In genomic region chr1:153260980-153261792, GRCh38 we compare ENCODE assay signal across 1 cellular context.
TF ChIP-seq lines count a peak whose summit lies in the region.

No MANE protein-coding gene starts in this region.

TF ChIP-seq in K562, 482 proteins besides CTCF, POLR2A, EP300 and RAD21:
- no peak for TF ChIP-seq HLTF (IDR thresholded peaks at IDR 0.05)
- no peak for TF ChIP-seq ETV6 (IDR thresholded peaks at IDR 0.05; ENCODE audit: borderline replicate concordance in 1 of 2, low read depth in 2 of 2, low read length in 1 of 2)
- no peak for TF ChIP-seq ETV6 (CRISPR knock-in tag; IDR thresholded peaks at IDR 0.05; ENCODE audit: borderline replicate concordance)
- no peak for TF ChIP-seq GTF2B (IDR thresholded peaks at IDR 0.05; ENCODE audit: extremely low read depth, insufficient read length)
- TF ChIP-seq HMGN3 (IDR thresholded peaks at IDR 0.05; ENCODE audit: borderline replicate concordance, extremely low read depth, insufficient read length, low read depth, low read length): no peak
- no peak for TF ChIP-seq RNF2 (IDR thresholded peaks at IDR 0.05)
- TF ChIP-seq ZNF217 (CRISPR knock-in tag; IDR thresholded peaks at IDR 0.05): no peak
- no peak for TF ChIP-seq HEY1 (CRISPR knock-in tag; IDR thresholded peaks at IDR 0.05; ENCODE audit: borderline replicate concordance)
- TF ChIP-seq ZNF583 (CRISPR knock-in tag; IDR thresholded peaks at IDR 0.05): no peak
- TF ChIP-seq ELF2 (CRISPR knock-in tag; IDR thresholded peaks at IDR 0.05): no peak
- no peak for TF ChIP-seq FOXP1 (CRISPR knock-in tag; IDR thresholded peaks at IDR 0.05)
- TF ChIP-seq CCNT2 (IDR thresholded peaks at IDR 0.05; ENCODE audit: borderline replicate concordance, extremely low read depth, insufficient read length, low read depth, low read length): no peak
- no peak for TF ChIP-seq ZFP30 (CRISPR knock-in tag; IDR thresholded peaks at IDR 0.05; ENCODE audit: borderline replicate concordance)
- no peak for TF ChIP-seq SMAD1 (IDR thresholded peaks at IDR 0.05; ENCODE audit: low read depth, low read length, partially characterized antibody)
- TF ChIP-seq MTA2 (IDR thresholded peaks at IDR 0.05; ENCODE audit: low read depth): no peak
- no peak for TF ChIP-seq STAT6 (CRISPR knock-in tag; IDR thresholded peaks at IDR 0.05)
- no peak for TF ChIP-seq ZC3H11A (IDR thresholded peaks at IDR 0.05; ENCODE audit: low read depth, low read length)
- TF ChIP-seq SETDB1 (IDR thresholded peaks at IDR 0.05; ENCODE audit: low read length): no peak
- no peak for TF ChIP-seq ZNF384 (IDR thresholded peaks at IDR 0.05; ENCODE audit: low read depth, low read length)
